ENCODE assay signal across 16 cellular contexts in genomic region chr4:182913621-182914020, GRCh38. TPM values are rescaled to one million over a fixed set of nuclear protein-coding genes. Genes with fewer than 3 reads are reported as not detected.
DNase-seq lines count a peak whose midpoint lies in the region; ATAC-seq and TF ChIP-seq lines count a peak whose summit lies in the region.
"Had no signal": no experiment of that assay in that cellular context is flagged by ENCODE, and none has a peak within 500 bp of the region (broad histone marks: within the 10 kb centered on the region; RNA-seq: fewer than 3 reads in every experiment).

No MANE protein-coding gene starts in this region.

- H4K20me1 ChIP-seq in smooth muscle cell (ENCODE audit: low read depth) (peaks cover 14% of the 10 kb centered on the region), GM23248 (ENCODE audit: insufficient read depth) (no peaks in the 10 kb centered on the region)

- peaks cover 19% of the 10 kb centered on the region for H3F3A ChIP-seq in smooth muscle cell (ENCODE audit: low read depth)
- peaks cover 7% of the 10 kb centered on the region for H3F3A ChIP-seq in GM23248 (ENCODE audit: insufficient read depth)

- no peaks in the 10 kb centered on the region for H3K9me3 Mint-ChIP-seq in natural killer cell treated with Interleukin-12 subunit alpha and Interleukin-12 subunit beta and Interleukin-15 and Interleukin-18, amount 100 ng/mL, for 72 hours
- no peaks in the 10 kb centered on the region for H3K9me3 Mint-ChIP-seq in natural killer cell
- H3K9me3 Mint-ChIP-seq in activated T-helper 1 cell treated with anti-CD3 and anti-CD28 coated beads, Interleukin-12 subunit alpha, Interleukin-12 subunit beta, Interleukin-2, Interleukin-4 antibody, amounts not matched to agents 30 ng/mL and 10 ng/mL and 1 ng/mL, durations not matched to agents 14 hours and 24 hours and 36 hours: no peaks in the 10 kb centered on the region
- H3K9me3 Mint-ChIP-seq: CD14-positive monocyte had no signal

- H3K27me3 Mint-ChIP-seq in natural killer cell treated with Interleukin-12 subunit alpha and Interleukin-12 subunit beta and Interleukin-15 and Interleukin-18, amount 100 ng/mL, for 72 hours: no peaks in the 10 kb centered on the region
- H3K27me3 Mint-ChIP-seq in natural killer cell (ENCODE audit: low read depth in 2 of 2): no peaks in the 10 kb centered on the region
- no peaks in the 10 kb centered on the region for H3K27me3 Mint-ChIP-seq in activated T-helper 1 cell treated with anti-CD3 and anti-CD28 coated beads, Interleukin-12 subunit alpha, Interleukin-12 subunit beta, Interleukin-2, Interleukin-4 antibody, amounts not matched to agents 30 ng/mL and 10 ng/mL and 1 ng/mL, durations not matched to agents 14 hours and 24 hours and 36 hours (ENCODE audit: insufficient read depth)

- H2AFZ ChIP-seq in smooth muscle cell (ENCODE audit: low read depth): no peak overlapping the region
- no peak overlapping the region for H2AFZ ChIP-seq in GM23248

- DNase-seq in natural killer cell treated with Interleukin-12 subunit alpha and Interleukin-12 subunit beta and Interleukin-15 and Interleukin-18, amount 100 ng/mL, for 72 hours (ENCODE audit: low spot score): no peak
- DNase-seq in natural killer cell: no peak
- DNase-seq in activated T-helper 1 cell treated with anti-CD3 and anti-CD28 coated beads, Interleukin-12 subunit alpha, Interleukin-12 subunit beta, Interleukin-2, Interleukin-4 antibody, amounts not matched to agents 30 ng/mL and 10 ng/mL and 1 ng/mL, durations not matched to agents 14 hours and 24 hours and 36 hours (ENCODE audit: low spot score): no peak
- peak; percentile 80 for DNase-seq in islet precursor cell
- no peak for DNase-seq in smooth muscle cell (lab: John Stamatoyannopoulos, UW; ENCODE audit: unreplicated experiment)
- no peak for DNase-seq in GM23248
- DNase-seq in NCI-H1436 (lab: John Stamatoyannopoulos, UW): no peak
- no peak for DNase-seq in prostate gland (ENCODE audit: low spot score)
- DNase-seq: DMS53, GF-D8, NCI-H1105 treated with DMSO at 0.1 percent for 48 hours, NCI-H2029, NCI-H510A, Peyer's patch, SHP77 had no signal

- ATAC-seq in natural killer cell treated with Interleukin-12 subunit alpha and Interleukin-12 subunit beta and Interleukin-15 and Interleukin-18, amount 100 ng/mL, for 72 hours: no peak
- no peak for ATAC-seq in natural killer cell

- no peak for TF ChIP-seq CTCF in natural killer cell (IDR thresholded peaks at IDR 0.05)
- no peak for TF ChIP-seq CTCF in smooth muscle cell (IDR thresholded peaks at IDR 0.05; ENCODE audit: borderline replicate concordance, insufficient read depth, poor library complexity, severe bottlenecking)
- no peak for TF ChIP-seq CTCF in prostate gland (IDR thresholded peaks at IDR 0.05)

- intact Hi-C loops in natural killer cell (cut with micrococcal nuclease) (no loop called here), prostate gland (cut with DNase I) (loop anchor here (10.0 kb wide), 1 partner anchor 449 kb away; no protein-coding TSS in a partner anchor)
- intact Hi-C loops in activated T-helper 1 cell treated with anti-CD3 and anti-CD28 coated beads, Interleukin-12 subunit alpha, Interleukin-12 subunit beta, Interleukin-2, Interleukin-4 antibody, amounts not matched to agents 30 ng/mL and 10 ng/mL and 1 ng/mL, durations not matched to agents 14 hours and 24 hours and 36 hours (cut with micrococcal nuclease): loop anchor here (10.0 kb wide), 1 partner anchor 741 kb away; the partner anchor contains the start of genes RWDD4 and TRAPPC11

- TF ChIP-seq POLR2A in prostate gland (IDR thresholded peaks at IDR 0.05): no peak

- H3K4me3 Mint-ChIP-seq in natural killer cell treated with Interleukin-12 subunit alpha and Interleukin-12 subunit beta and Interleukin-15 and Interleukin-18, amount 100 ng/mL, for 72 hours: peak overlapping the region; percentile 9
- H3K4me3 Mint-ChIP-seq in natural killer cell: no peak overlapping the region
- peak overlapping the region; percentile 30 for H3K4me3 Mint-ChIP-seq in activated T-helper 1 cell treated with anti-CD3 and anti-CD28 coated beads, Interleukin-12 subunit alpha, Interleukin-12 subunit beta, Interleukin-2, Interleukin-4 antibody, amounts not matched to agents 30 ng/mL and 10 ng/mL and 1 ng/mL, durations not matched to agents 14 hours and 24 hours and 36 hours
- H3K4me3 Mint-ChIP-seq: CD14-positive monocyte had no signal

- H3K9me2 ChIP-seq in GM23248 (ENCODE audit: insufficient read depth): no peaks in the 10 kb centered on the region

- in situ Hi-C loops in GM23248 (cut with MboI): no loop called here

- H3K27ac Mint-ChIP-seq in natural killer cell treated with Interleukin-12 subunit alpha and Interleukin-12 subunit beta and Interleukin-15 and Interleukin-18, amount 100 ng/mL, for 72 hours: peak overlapping the region; percentile 54 to 66
- peak overlapping the region in 1 of 2 donors; percentile 37 for H3K27ac Mint-ChIP-seq in natural killer cell
- no peak overlapping the region for H3K27ac Mint-ChIP-seq in activated T-helper 1 cell treated with anti-CD3 and anti-CD28 coated beads, Interleukin-12 subunit alpha, Interleukin-12 subunit beta, Interleukin-2, Interleukin-4 antibody, amounts not matched to agents 30 ng/mL and 10 ng/mL and 1 ng/mL, durations not matched to agents 14 hours and 24 hours and 36 hours
- H3K27ac Mint-ChIP-seq: CD14-positive monocyte had no signal

- no peaks in the 10 kb centered on the region for H3K9me3 ChIP-seq in smooth muscle cell (replicated peaks; ENCODE audit: low read depth)
- H3K9me3 ChIP-seq in GM23248 (ENCODE audit: low read depth): no peaks in the 10 kb centered on the region
- H3K9me3 ChIP-seq in prostate gland: no peaks in the 10 kb centered on the region
- H3K9me3 ChIP-seq: Peyer's patch had no signal

- peak overlapping the region; percentile 24 for H3K27ac ChIP-seq in smooth muscle cell (ENCODE audit: low read depth)
- H3K27ac ChIP-seq in GM23248: no peak overlapping the region
- H3K27ac ChIP-seq in prostate gland: no peak overlapping the region
- H3K27ac ChIP-seq: Peyer's patch had no signal

- H3K36me3 Mint-ChIP-seq in natural killer cell treated with Interleukin-12 subunit alpha and Interleukin-12 subunit beta and Interleukin-15 and Interleukin-18, amount 100 ng/mL, for 72 hours: peaks cover 30% of the 10 kb centered on the region
- peaks cover 13% of the 10 kb centered on the region for H3K36me3 Mint-ChIP-seq in natural killer cell
- peaks cover 43% of the 10 kb centered on the region for H3K36me3 Mint-ChIP-seq in activated T-helper 1 cell treated with anti-CD3 and anti-CD28 coated beads, Interleukin-12 subunit alpha, Interleukin-12 subunit beta, Interleukin-2, Interleukin-4 antibody, amounts not matched to agents 30 ng/mL and 10 ng/mL and 1 ng/mL, durations not matched to agents 14 hours and 24 hours and 36 hours (ENCODE audit: low read depth)

- H3K79me2 ChIP-seq in smooth muscle cell (ENCODE audit: low read depth): peaks cover 6% of the 10 kb centered on the region
- peaks cover 79% of the 10 kb centered on the region for H3K79me2 ChIP-seq in GM23248 (ENCODE audit: insufficient read depth)

- H3K4me2 ChIP-seq in smooth muscle cell (peak overlapping the region; percentile 28), GM23248 (ENCODE audit: unreplicated experiment) (no peak overlapping the region)

- H3K4me1 Mint-ChIP-seq in natural killer cell treated with Interleukin-12 subunit alpha and Interleukin-12 subunit beta and Interleukin-15 and Interleukin-18, amount 100 ng/mL, for 72 hours (ENCODE audit: low read depth in 2 of 2): peaks cover 33 to 36% of the 10 kb centered on the region in 2 donors
- H3K4me1 Mint-ChIP-seq in natural killer cell: peaks cover 39 to 47% of the 10 kb centered on the region in 2 donors
- peaks cover 40% of the 10 kb centered on the region for H3K4me1 Mint-ChIP-seq in activated T-helper 1 cell treated with anti-CD3 and anti-CD28 coated beads, Interleukin-12 subunit alpha, Interleukin-12 subunit beta, Interleukin-2, Interleukin-4 antibody, amounts not matched to agents 30 ng/mL and 10 ng/mL and 1 ng/mL, durations not matched to agents 14 hours and 24 hours and 36 hours (ENCODE audit: low read depth)

- H3K36me3 ChIP-seq in smooth muscle cell (ENCODE audit: low read depth) (peaks cover 9% of the 10 kb centered on the region), GM23248 (ENCODE audit: low read depth) (peaks cover 56% of the 10 kb centered on the region), prostate gland (peaks cover 0 to 2% of the 10 kb centered on the region in 2 donors)

- H3K4me1 ChIP-seq in smooth muscle cell (ENCODE audit: low read depth) (peaks cover 33% of the 10 kb centered on the region), GM23248 (ENCODE audit: insufficient read depth) (peaks cover 14% of the 10 kb centered on the region), prostate gland (replicated peaks) (no peaks in the 10 kb centered on the region)

- H3K27me3 ChIP-seq in smooth muscle cell (ENCODE audit: low read depth): no peaks in the 10 kb centered on the region
- H3K27me3 ChIP-seq in GM23248 (replicated peaks; ENCODE audit: insufficient read depth): no peaks in the 10 kb centered on the region
- no peaks in the 10 kb centered on the region for H3K27me3 ChIP-seq in prostate gland (replicated peaks; ENCODE audit: insufficient read depth)
- H3K27me3 ChIP-seq: Peyer's patch had no signal

- 90% methylated on average over 2 of the region's 2 CpGs for WGBS in smooth muscle cell (ENCODE audit: low lambda C conversion rate)
- 100% methylated on average over 2 of the region's 2 CpGs for WGBS in GM23248 (ENCODE audit: low coverage in 1 of 2, low lambda C conversion rate in 2 of 2, missing lambda C conversion rate in 2 of 2), 2 experiments
- 95% methylated on average over 2 of the region's 2 CpGs for WGBS in prostate gland

- no peak overlapping the region for H3K4me3 ChIP-seq in smooth muscle cell
- no peak overlapping the region for H3K4me3 ChIP-seq in GM23248
- no peak overlapping the region for H3K4me3 ChIP-seq in prostate gland
- H3K4me3 ChIP-seq: Peyer's patch had no signal

- H3K9ac ChIP-seq in smooth muscle cell (ENCODE audit: low read depth): no peak overlapping the region
- H3K9ac ChIP-seq in GM23248: no peak overlapping the region

RNA-seq across cellular contexts. Expression of gene DCTD, which starts 3.6 kb away (rescaled TPM):
- 100 to 1,000 TPM in 1 of 2 donors, 10 to 100 TPM in 1; 83.6 to 135 TPM for total RNA-seq in natural killer cell treated with Interleukin-12 subunit alpha and Interleukin-12 subunit beta and Interleukin-15 and Interleukin-18, amount 100 ng/mL, for 72 hours
- total RNA-seq in natural killer cell (10 to 100 TPM; 57.2 to 68.2 (median 68.1) TPM), smooth muscle cell (62.5 and 85.3 TPM in 2 replicates), prostate gland (10 to 100 TPM; 62.3 to 69.5 TPM)
- total RNA-seq in activated T-helper 1 cell treated with anti-CD3 and anti-CD28 coated beads, Interleukin-12 subunit alpha, Interleukin-12 subunit beta, Interleukin-2, Interleukin-4 antibody, amounts not matched to agents 30 ng/mL and 10 ng/mL and 1 ng/mL, durations not matched to agents 14 hours and 24 hours and 36 hours: 122 and 131 TPM in 2 replicates
- polyA plus RNA-seq in smooth muscle cell (69.2 and 84.4 TPM in 2 replicates), GM23248 (2016; fragmentation: Nextera tagmentation; extraction: Ambion mirVana) (169 and 170 TPM in 2 replicates)
- total RNA-seq in GM23248 (2014; rRNA removed; shearing (Covaris generic)): 133 and 145 TPM in 2 replicates
